1 cellular context compared by ENCODE assay signal in the genomic region with DNA sequence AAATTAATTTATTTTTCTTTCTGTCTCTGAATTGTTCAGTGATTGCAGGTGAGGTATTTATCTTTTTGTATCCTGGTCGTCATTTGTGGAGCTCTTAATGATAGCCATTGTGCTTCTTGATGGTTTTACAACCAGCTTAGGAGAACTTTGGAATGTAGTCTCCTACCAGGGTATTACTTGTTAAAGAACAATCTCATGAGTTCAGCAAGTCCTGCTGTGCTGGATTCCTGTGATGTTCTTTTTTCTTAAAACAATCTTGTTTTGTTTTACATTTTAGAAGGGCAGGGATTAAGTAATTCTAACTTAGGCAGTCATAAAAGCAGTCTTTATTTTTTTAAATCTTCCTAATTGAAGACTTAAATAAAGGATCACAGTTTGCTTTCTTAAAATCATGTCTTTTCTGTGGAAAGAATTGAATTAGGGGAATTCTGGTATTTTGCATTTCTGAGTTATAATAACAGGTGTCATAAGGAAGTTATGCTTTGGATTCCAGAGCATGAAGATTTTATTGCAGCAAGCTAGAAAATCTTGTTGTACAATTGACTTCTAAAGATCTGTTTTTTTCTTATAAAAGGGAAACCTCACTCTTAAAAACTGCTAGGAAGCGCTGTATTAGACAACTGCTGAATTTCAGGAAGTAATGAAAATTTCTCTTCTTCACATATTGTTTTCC.
TF ChIP-seq lines count a peak whose summit lies in the region.

No MANE protein-coding gene starts in this region.

TF ChIP-seq in WTC11, 78 proteins besides CTCF, POLR2A, EP300 and RAD21 (continued from another document):
- TF ChIP-seq, protein P1, sequence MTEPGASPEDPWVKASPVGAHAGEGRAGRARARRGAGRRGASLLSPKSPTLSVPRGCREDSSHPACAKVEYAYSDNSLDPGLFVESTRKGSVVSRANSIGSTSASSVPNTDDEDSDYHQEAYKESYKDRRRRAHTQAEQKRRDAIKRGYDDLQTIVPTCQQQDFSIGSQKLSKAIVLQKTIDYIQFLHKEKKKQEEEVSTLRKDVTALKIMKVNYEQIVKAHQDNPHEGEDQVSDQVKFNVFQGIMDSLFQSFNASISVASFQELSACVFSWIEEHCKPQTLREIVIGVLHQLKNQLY (CRISPR knock-in tag; IDR thresholded peaks at IDR 0.05): no peak
- no peak for TF ChIP-seq CREM (CRISPR knock-in tag; IDR thresholded peaks at IDR 0.05)
